1 cellular context compared by ENCODE assay signal in genomic region chr2:190640124-190640523, GRCh38.
TF ChIP-seq lines count a peak whose summit lies in the region.

No MANE protein-coding gene starts in this region.

TF ChIP-seq in A549, 52 proteins besides CTCF, POLR2A, EP300 and RAD21 (continued from another document):
- no peak for TF ChIP-seq HMGXB4 (CRISPR knock-in tag; IDR thresholded peaks at IDR 0.05; ENCODE audit: borderline replicate concordance)
